8 cellular contexts compared by ENCODE assay signal in the genomic region with DNA sequence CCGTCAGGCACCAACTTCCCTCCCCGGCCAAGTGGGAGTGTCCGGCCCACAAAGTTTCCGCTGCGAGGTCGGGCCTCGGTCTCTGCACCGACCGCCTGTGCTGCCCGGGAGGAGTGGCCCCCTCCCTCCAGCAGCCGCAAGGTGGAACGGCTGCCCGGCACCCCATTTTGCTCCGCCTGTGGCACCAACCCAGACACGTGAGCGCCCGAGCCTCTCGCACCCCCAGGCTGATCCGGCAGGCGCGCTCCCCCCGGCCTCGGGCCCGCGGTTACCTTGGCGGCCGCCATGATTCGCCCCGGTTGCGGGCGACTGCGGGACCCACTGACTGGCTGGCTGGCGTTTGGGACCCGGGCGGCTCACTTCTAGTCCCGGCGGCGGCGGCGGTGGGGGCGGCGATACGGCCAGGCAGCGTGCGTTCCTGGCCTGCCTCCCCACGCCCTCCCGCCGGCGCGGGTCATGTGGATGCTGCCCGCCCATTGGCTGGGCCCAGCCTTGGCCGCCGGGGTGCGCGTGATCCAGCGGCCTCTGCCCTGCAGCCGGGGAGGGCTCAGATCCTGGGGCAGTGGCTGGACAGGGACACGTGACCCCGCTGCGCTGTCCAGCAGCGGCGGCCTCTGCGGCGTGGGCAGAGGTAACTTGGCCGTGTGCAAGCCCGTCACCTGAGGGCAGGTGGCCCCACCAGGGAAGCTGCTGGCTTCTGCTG. TPM values are rescaled to one million over a fixed set of nuclear protein-coding genes. Genes with fewer than 3 reads are reported as not detected.
DNase-seq lines count a peak whose midpoint lies in the region; ATAC-seq and TF ChIP-seq lines count a peak whose summit lies in the region.

A gene with protein sequence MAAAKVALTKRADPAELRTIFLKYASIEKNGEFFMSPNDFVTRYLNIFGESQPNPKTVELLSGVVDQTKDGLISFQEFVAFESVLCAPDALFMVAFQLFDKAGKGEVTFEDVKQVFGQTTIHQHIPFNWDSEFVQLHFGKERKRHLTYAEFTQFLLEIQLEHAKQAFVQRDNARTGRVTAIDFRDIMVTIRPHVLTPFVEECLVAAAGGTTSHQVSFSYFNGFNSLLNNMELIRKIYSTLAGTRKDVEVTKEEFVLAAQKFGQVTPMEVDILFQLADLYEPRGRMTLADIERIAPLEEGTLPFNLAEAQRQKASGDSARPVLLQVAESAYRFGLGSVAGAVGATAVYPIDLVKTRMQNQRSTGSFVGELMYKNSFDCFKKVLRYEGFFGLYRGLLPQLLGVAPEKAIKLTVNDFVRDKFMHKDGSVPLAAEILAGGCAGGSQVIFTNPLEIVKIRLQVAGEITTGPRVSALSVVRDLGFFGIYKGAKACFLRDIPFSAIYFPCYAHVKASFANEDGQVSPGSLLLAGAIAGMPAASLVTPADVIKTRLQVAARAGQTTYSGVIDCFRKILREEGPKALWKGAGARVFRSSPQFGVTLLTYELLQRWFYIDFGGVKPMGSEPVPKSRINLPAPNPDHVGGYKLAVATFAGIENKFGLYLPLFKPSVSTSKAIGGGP (minus strand): TSS at position 429 of the 703 bp plus-strand sequence. CDS start 142 bp downstream, at position 287.

- H3K36me3 ChIP-seq in Caco-2 (ENCODE audit: control insufficient read depth, insufficient read depth, low read length) (no peaks in the 10 kb centered on the region), OCI-LY3 (replicated peaks; ENCODE audit: low read depth, low read length) (peaks cover 11% of the 10 kb centered on the region)

- H3K9me3 Mint-ChIP-seq in Caco-2 (ENCODE audit: unreplicated experiment), result no peaks in the 10 kb centered on the region

- TF ChIP-seq CTCF in Caco-2 (IDR thresholded peaks at IDR 0.05; ENCODE audit: insufficient read depth in 1 of 2, low read depth in 1 of 2, low read length in 1 of 2, severe bottlenecking in 1 of 2, unreplicated experiment in 1 of 2) (no peak), OCI-LY3 (IDR thresholded peaks at IDR 0.05; ENCODE audit: low read depth, low read length) (no peak)

- H3K36me3 Mint-ChIP-seq in Caco-2 (ENCODE audit: insufficient read depth, unreplicated experiment), result peaks cover 13% of the 10 kb centered on the region

- POLR2A ChIA-PET in Caco-2 (lab: Charles Lee), result interaction anchor here (1.0 to 1.3 kb wide), 2 partner anchors 10 to 19 kb away, joined by 3 to 4 read pairs; no protein-coding TSS in a partner anchor

- intact Hi-C loops in Caco-2 (cut with micrococcal nuclease; ENCODE audit: unreplicated experiment), result loop anchor here (1.0 to 5.0 kb wide), 7 partner anchors 9 to 147 kb away; no protein-coding TSS in a partner anchor

- peaks cover 14% of the 10 kb centered on the region for H3K4me1 ChIP-seq in Caco-2
- peaks cover 32% of the 10 kb centered on the region for H3K4me1 ChIP-seq in OCI-LY3 (ENCODE audit: low read length)

- BruUV-seq in Caco-2 (replicated peaks; lab: Mats Ljungman, UMichigan), result no TSS peak

- no peaks in the 10 kb centered on the region for H3K27me3 ChIP-seq in Caco-2 (replicated peaks; ENCODE audit: control insufficient read depth, insufficient read depth, low read length)
- H3K27me3 ChIP-seq in OCI-LY3 (ENCODE audit: low read depth, low read length), result no peaks in the 10 kb centered on the region

- peak within 1 kb of the TSS; percentile 89 for H3K9ac ChIP-seq in OCI-LY3 (ENCODE audit: low read length)

- peaks cover 15% of the 10 kb centered on the region for H3K4me1 Mint-ChIP-seq in Caco-2 (ENCODE audit: low read depth, unreplicated experiment)

- CTCF ChIA-PET in Caco-2 (lab: Charles Lee), result no interaction called here

- H3K4me3 ChIP-seq in Caco-2 (ENCODE audit: low read depth, low read length) (peak within 1 kb of the TSS; percentile 90), OCI-LY3 (ENCODE audit: low read length) (peak within 1 kb of the TSS; percentile 87)

- H3K27ac ChIP-seq in OCI-LY3 (ENCODE audit: low read length) (peak within 1 kb of the TSS; percentile 78), epithelial cell of prostate (peak within 1 kb of the TSS; percentile 85)

- peaks cover 22% of the 10 kb centered on the region for H4K20me1 ChIP-seq in OCI-LY3 (ENCODE audit: insufficient read depth, low read length)

- H3K9me3 ChIP-seq in Caco-2 (no peaks in the 10 kb centered on the region), OCI-LY3 (ENCODE audit: insufficient read depth, low read length) (peaks cover 4% of the 10 kb centered on the region; the same call in 1 of the 2 replicates)

- H3K4me3 Mint-ChIP-seq in Caco-2 (ENCODE audit: unreplicated experiment), result peak within 1 kb of the TSS; percentile 90

- peak within 1 kb of the TSS; percentile 85 for H3K4me2 ChIP-seq in OCI-LY3 (ENCODE audit: low read length)

- peaks cover 48% of the 10 kb centered on the region for H3K79me2 ChIP-seq in OCI-LY3 (ENCODE audit: low read length)

- peak within 1 kb of the TSS; percentile 89 for H3K27ac Mint-ChIP-seq in Caco-2 (ENCODE audit: unreplicated experiment)

- H2AFZ ChIP-seq in OCI-LY3 (ENCODE audit: low read depth, low read length), result peak within 1 kb of the TSS; percentile 87

- no peaks in the 10 kb centered on the region for H3K27me3 Mint-ChIP-seq in Caco-2 (ENCODE audit: insufficient read depth, unreplicated experiment)

- ATAC-seq in GM19468 (IDR thresholded peaks at IDR 0.05; ENCODE audit: extremely low read depth, unreplicated experiment), result peak; percentile 67

- DNase-seq in Caco-2 (peak; percentile 95 to 97), HS-5 (ENCODE audit: low read depth) (peak; percentile 34), activated T-cell treated with anti-CD3 and anti-CD28 coated beads for 24 hours (ENCODE audit: low read depth) (peak; percentile 54), epithelial cell of prostate (ENCODE audit: low read depth, low spot score) (no peak), mucosa of gallbladder (ENCODE audit: low spot score) (peak; percentile 90)
- DNase-seq in stimulated activated CD8-positive, alpha-beta memory T cell treated with anti-CD3 and anti-CD28 coated beads, Interleukin-7, amount 100 ng/mL, for 1 hour (ENCODE audit: low read depth in 2 of 2), result peak; percentile 21 to 25

RNA-seq across cellular contexts. Expression of the gene that starts here (rescaled TPM):
- total RNA-seq in Caco-2 (2022) (100 and 102 TPM in 2 replicates), mucosa of gallbladder (35.2 TPM)
